ENCODE assay signal across 1 cellular context in genomic region chr7:97734255-97734654, GRCh38.
TF ChIP-seq lines count a peak whose summit lies in the region.

No MANE protein-coding gene starts in this region.

TF ChIP-seq in neural cell, 6 proteins besides CTCF, POLR2A, EP300 and RAD21 (continued from another document):
- no peak for TF ChIP-seq EZH2 (IDR thresholded peaks at IDR 0.05; ENCODE audit: borderline replicate concordance, insufficient read depth, low read length, poor library complexity, severe bottlenecking)
